In genomic region chr10:24524314-24524713, GRCh38 we compare ENCODE assay signal across 32 cellular contexts.
"Had no signal": no experiment of that assay in that cellular context is flagged by ENCODE, and none has a peak within 500 bp of the region (broad histone marks: within the 10 kb centered on the region; RNA-seq: fewer than 3 reads in every experiment).

No MANE protein-coding gene starts in this region.

- H3K27ac Mint-ChIP-seq: naive B cell; naive thymus-derived CD8-positive, alpha-beta T cell; natural killer cell treated with Interleukin-12 subunit alpha and Interleukin-12 subunit beta and Interleukin-15 and Interleukin-18, amount 100 ng/mL, for 72 hours; nephron progenitor cell; stimulated activated memory B cell treated with anti-CD40 and anti-IgM and Interleukin-4, amounts not matched to agents 10 μg/mL and 1 μg/mL and 100 μg/mL, for 72 hours; type B pancreatic cell had no signal

- H3K4me3 ChIP-seq: ovary, prostate gland, right atrium auricular region, right lobe of liver, sigmoid colon, suprapubic skin, testis, tibial artery, transverse colon, upper lobe of right lung, vagina had no signal

- H3K4me1 ChIP-seq: parathyroid adenoma, prostate gland, right lobe of liver, suprapubic skin, testis, tibial artery, transverse colon, upper lobe of right lung, vagina had no signal

- H3K27ac ChIP-seq: ovary, parathyroid adenoma, prostate gland, right atrium auricular region, right lobe of liver, sigmoid colon, suprapubic skin, testis, tibial artery, transverse colon, upper lobe of right lung, vagina had no signal

- H3K9me3 ChIP-seq: ovary, prostate gland, right atrium auricular region, right lobe of liver, sigmoid colon, suprapubic skin, testis, tibial artery, transverse colon, upper lobe of right lung, vagina had no signal

- H3K4me1 Mint-ChIP-seq: neural crest cell had no signal

- H3K4me3 Mint-ChIP-seq: naive B cell; naive thymus-derived CD8-positive, alpha-beta T cell; natural killer cell treated with Interleukin-12 subunit alpha and Interleukin-12 subunit beta and Interleukin-15 and Interleukin-18, amount 100 ng/mL, for 72 hours; nephron progenitor cell; neural crest cell; stimulated activated memory B cell treated with anti-CD40 and anti-IgM and Interleukin-4, amounts not matched to agents 10 μg/mL and 1 μg/mL and 100 μg/mL, for 72 hours; stimulated activated naive CD8-positive, alpha-beta T cell treated with anti-CD3 and anti-CD28 coated beads, Interleukin-15, amount 100 ng/mL, for 72 hours; type B pancreatic cell had no signal

- H3K9me3 Mint-ChIP-seq: naive thymus-derived CD8-positive, alpha-beta T cell; natural killer cell treated with Interleukin-12 subunit alpha and Interleukin-12 subunit beta and Interleukin-15 and Interleukin-18, amount 100 ng/mL, for 72 hours; neural crest cell; stimulated activated memory B cell treated with anti-CD40 and anti-IgM and Interleukin-4, amounts not matched to agents 10 μg/mL and 1 μg/mL and 100 μg/mL, for 72 hours; stimulated activated naive CD8-positive, alpha-beta T cell treated with anti-CD3 and anti-CD28 coated beads, Interleukin-15, amount 100 ng/mL, for 72 hours; type B pancreatic cell had no signal

- H3K36me3 Mint-ChIP-seq: naive B cell; naive thymus-derived CD8-positive, alpha-beta T cell; natural killer cell treated with Interleukin-12 subunit alpha and Interleukin-12 subunit beta and Interleukin-15 and Interleukin-18, amount 100 ng/mL, for 72 hours; stimulated activated memory B cell treated with anti-CD40 and anti-IgM and Interleukin-4, amounts not matched to agents 10 μg/mL and 1 μg/mL and 100 μg/mL, for 72 hours had no signal

- ATAC-seq: naive thymus-derived CD8-positive, alpha-beta T cell; right lobe of liver; stimulated activated memory B cell treated with anti-CD40 and anti-IgM and Interleukin-4, amounts not matched to agents 10 μg/mL and 1 μg/mL and 100 μg/mL, for 72 hours; stimulated activated naive CD8-positive, alpha-beta T cell treated with anti-CD3 and anti-CD28 coated beads, Interleukin-15, amount 100 ng/mL, for 72 hours; stimulated activated naive CD8-positive, alpha-beta T cell treated with anti-CD3 and anti-CD28 coated beads, Interleukin-15, Interleukin-2, amounts not matched to agents 100 U/mL and 50 U/mL, for 24 hours; upper lobe of right lung had no signal

- H3K27me3 ChIP-seq: ovary, right atrium auricular region, right lobe of liver, sigmoid colon, suprapubic skin, testis, tibial artery, transverse colon, upper lobe of right lung, vagina had no signal

- H3K9ac ChIP-seq: parathyroid adenoma had no signal

- H3K36me3 ChIP-seq: ovary, prostate gland, upper lobe of right lung had no signal

- DNase-seq: naive B cell; naive thymus-derived CD8-positive, alpha-beta T cell; nephron progenitor cell; occipital lobe; ovary; posterior cingulate gyrus; retina; right lobe of liver; sigmoid colon; small intestine; stimulated activated CD4-positive, alpha-beta T cell treated with anti-CD3 and anti-CD28 coated beads, Interleukin-15, amount 100 ng/mL, for 24 hours; stimulated activated CD4-positive, alpha-beta T cell treated with anti-CD3 and anti-CD28 coated beads, Interleukin-2, amount 100 ng/mL, for 24 hours; stimulated activated CD4-positive, alpha-beta T cell treated with anti-CD3 and anti-CD28 coated beads, Interleukin-2, amount 100 ng/mL, for 48 hours; stimulated activated CD4-positive, alpha-beta T cell treated with anti-CD3 and anti-CD28 coated beads, Interleukin-4, amount 100 ng/mL, for 24 hours; stimulated activated naive CD4-positive, alpha-beta T cell; stimulated activated naive CD8-positive, alpha-beta T cell treated with anti-CD3 and anti-CD28 coated beads, Interleukin-15, amount 100 ng/mL, for 72 hours; stimulated activated naive CD8-positive, alpha-beta T cell treated with anti-CD3 and anti-CD28 coated beads, Interleukin-15, Interleukin-2, amounts not matched to agents 100 U/mL and 50 U/mL, for 24 hours; substantia nigra; testis; tibial artery; transverse colon; upper lobe of right lung had no signal

- FAIRE-seq: small intestine, urothelium cell line had no signal

- H2AFZ ChIP-seq: parathyroid adenoma had no signal

- H3K27me3 Mint-ChIP-seq: type B pancreatic cell had no signal
